Comparison of ENCODE assay signal across 8 cellular contexts in the genomic region with DNA sequence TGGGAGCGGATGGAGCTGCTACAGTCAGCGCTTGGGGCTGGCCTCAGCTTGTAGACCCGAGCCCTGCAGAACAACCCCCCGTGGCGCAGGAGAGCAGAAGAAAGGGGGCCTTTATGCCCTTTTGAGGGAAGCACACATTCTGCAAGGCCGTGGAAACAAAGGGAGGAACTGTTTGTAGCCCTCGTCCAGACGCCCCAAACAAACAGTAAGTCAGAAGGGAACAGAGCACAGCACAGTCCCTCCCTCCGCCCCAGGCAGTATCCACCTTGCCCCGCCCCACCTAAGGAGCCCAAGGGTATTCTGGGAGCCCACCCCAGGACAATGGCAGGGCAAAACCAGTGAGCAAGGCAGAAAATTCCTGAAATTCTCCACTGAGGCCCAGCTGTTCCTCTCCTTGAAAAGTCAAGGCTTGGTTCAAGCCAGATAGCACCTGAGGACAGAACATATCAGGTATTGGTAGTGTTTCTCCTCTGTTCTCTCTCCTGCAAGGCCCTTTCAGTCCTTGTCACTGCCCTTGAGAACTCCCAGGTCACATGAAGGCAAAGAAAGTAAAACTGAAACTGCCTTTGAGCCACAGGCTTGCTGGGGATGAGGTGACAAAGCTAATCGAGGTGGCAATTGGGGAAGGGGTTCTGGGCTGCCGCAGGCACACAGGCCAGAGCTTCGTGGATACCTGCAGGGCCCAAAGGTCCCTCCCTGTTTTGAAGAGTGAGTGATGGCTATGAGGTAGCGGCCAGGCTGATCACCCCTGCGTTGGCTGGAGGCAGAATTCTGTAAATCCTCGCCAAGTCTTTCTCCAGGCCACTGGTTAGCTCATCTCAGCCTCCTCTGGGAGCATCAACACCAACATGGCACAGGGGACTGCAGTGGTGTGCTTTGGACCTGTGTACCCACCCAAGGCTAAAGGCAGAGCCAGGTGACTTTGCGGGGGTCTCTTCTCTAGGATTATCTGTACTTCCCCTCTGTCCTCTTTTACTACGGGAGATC. TPM values are rescaled to one million over a fixed set of nuclear protein-coding genes. Genes with fewer than 3 reads are reported as not detected.
A peak's percentile ranks its signal among the peaks of the same experiment; 100 is the strongest.
DNase-seq lines count a peak whose midpoint lies in the region; ATAC-seq and TF ChIP-seq lines count a peak whose summit lies in the region.

No MANE protein-coding gene starts in this region.

- no peaks in the 10 kb centered on the region for H3K9me3 Mint-ChIP-seq in natural killer cell

- H3K4me1 Mint-ChIP-seq in natural killer cell: peaks cover 70 to 77% of the 10 kb centered on the region in 2 donors

- TF ChIP-seq CTCF in fibroblast of pulmonary artery (IDR thresholded peaks at IDR 0.05; ENCODE audit: low read length, missing control alignments) (no peak), natural killer cell (IDR thresholded peaks at IDR 0.05) (no peak)

- peak overlapping the region; percentile 80 for H3K4me3 ChIP-seq in fibroblast of pulmonary artery (replicated peaks; ENCODE audit: low read depth, low read length)

- DNase-seq in Caki2 (ENCODE audit: low read depth) (peak; percentile 78), HK-2 (ENCODE audit: unreplicated experiment) (peak; percentile 76), fibroblast of pulmonary artery (ENCODE audit: low read depth) (peak; percentile 44), natural killer cell (peak; percentile 57)
- DNase-seq in activated T-helper 1 cell treated with anti-CD3 and anti-CD28 coated beads, Interleukin-2, amount 50 U/mL, for 16 hours (ENCODE audit: low read depth in 1 of 2, low spot score in 1 of 2): peak; percentile 32 to 47
- DNase-seq in stimulated activated naive CD4-positive, alpha-beta T cell (lab: John Stamatoyannopoulos, UW): peak; percentile 32 to 71 (median 47)

- peak overlapping the region; percentile 96 for H3K27ac Mint-ChIP-seq in natural killer cell

- no peaks in the 10 kb centered on the region for H3K27me3 Mint-ChIP-seq in natural killer cell (ENCODE audit: low read depth in 2 of 2)

- intact Hi-C loops in natural killer cell (cut with micrococcal nuclease): loop anchor here (1.0 to 5.0 kb wide), 2 partner anchors 37 to 54 kb away; partner anchors contain the start of gene RPS6KA5

- ATAC-seq in GM19467 (IDR thresholded peaks at IDR 0.05; ENCODE audit: unreplicated experiment) (peak; percentile 77), natural killer cell (peak; percentile 77 to 85 (median 82))

- in situ Hi-C loops in Caki2 (cut with HindIII; ENCODE audit: low pct_unique_long_range_greater_than_20kb, low sequenced_read_pairs): no loop called here

- H3K36me3 Mint-ChIP-seq in natural killer cell: peaks cover 5% of the 10 kb centered on the region

- peak overlapping the region; percentile 91 for H3K4me3 Mint-ChIP-seq in natural killer cell

TF ChIP-seq in PFSK-1, 5 proteins besides CTCF, POLR2A, EP300 and RAD21:
- TF ChIP-seq TAF1 (IDR thresholded peaks at IDR 0.05; ENCODE audit: borderline replicate concordance, insufficient read depth, low read length) (0 out of 2 replicates have a peak, but pooled peaks have one; percentile 14), FOXP2 (optimal IDR thresholded peaks at IDR 0.05; ENCODE audit: borderline replicate concordance, extremely low read depth, extremely low read length, insufficient read depth) (peak; percentile 66), REST (IDR thresholded peaks at IDR 0.05; ENCODE audit: insufficient read depth in 1 of 2, low read depth in 2 of 2, low read length in 2 of 2) (no peak), POLR2AphosphoS5 (IDR thresholded peaks at IDR 0.05; ENCODE audit: low read depth, low read length) (0 out of 2 replicates have a peak, but pooled peaks have one; percentile 24)

RNA-seq across cellular contexts. Expression of gene DGLUCY, which starts 0.5 kb away (rescaled TPM):
- 15.5 and 25.5 TPM in 2 replicates for total RNA-seq in Caki2 (2014; rRNA removed; shearing (Covaris generic); ENCODE audit: low replicate concordance)
- polyA plus RNA-seq in PFSK-1 (2012; ENCODE audit: insufficient read length, low read depth): 13.5 TPM
- total RNA-seq in natural killer cell: 100 to 1,000 TPM; 108 to 142 (median 110) TPM

RNA-seq across cellular contexts. Expression of gene RPS6KA5, which starts 53.9 kb away (rescaled TPM):
- total RNA-seq in Caki2 (2014; rRNA removed; shearing (Covaris generic); ENCODE audit: low replicate concordance): 4.0 and 5.2 TPM in 2 replicates
- 0.93 TPM for polyA plus RNA-seq in PFSK-1 (2012; ENCODE audit: insufficient read length, low read depth)
- 10 to 100 TPM; 24.1 to 28.5 (median 27.9) TPM for total RNA-seq in natural killer cell

Comparison
In these comparisons a context has a peak if more than half of its experiments do, and no peak if none do; other contexts are left out.
1. Peak in every context shown above with its lines: DNase-seq, ATAC-seq and H3K4me3 ChIP-seq.